ENCODE assay signal across 1 cellular context in the genomic region with DNA sequence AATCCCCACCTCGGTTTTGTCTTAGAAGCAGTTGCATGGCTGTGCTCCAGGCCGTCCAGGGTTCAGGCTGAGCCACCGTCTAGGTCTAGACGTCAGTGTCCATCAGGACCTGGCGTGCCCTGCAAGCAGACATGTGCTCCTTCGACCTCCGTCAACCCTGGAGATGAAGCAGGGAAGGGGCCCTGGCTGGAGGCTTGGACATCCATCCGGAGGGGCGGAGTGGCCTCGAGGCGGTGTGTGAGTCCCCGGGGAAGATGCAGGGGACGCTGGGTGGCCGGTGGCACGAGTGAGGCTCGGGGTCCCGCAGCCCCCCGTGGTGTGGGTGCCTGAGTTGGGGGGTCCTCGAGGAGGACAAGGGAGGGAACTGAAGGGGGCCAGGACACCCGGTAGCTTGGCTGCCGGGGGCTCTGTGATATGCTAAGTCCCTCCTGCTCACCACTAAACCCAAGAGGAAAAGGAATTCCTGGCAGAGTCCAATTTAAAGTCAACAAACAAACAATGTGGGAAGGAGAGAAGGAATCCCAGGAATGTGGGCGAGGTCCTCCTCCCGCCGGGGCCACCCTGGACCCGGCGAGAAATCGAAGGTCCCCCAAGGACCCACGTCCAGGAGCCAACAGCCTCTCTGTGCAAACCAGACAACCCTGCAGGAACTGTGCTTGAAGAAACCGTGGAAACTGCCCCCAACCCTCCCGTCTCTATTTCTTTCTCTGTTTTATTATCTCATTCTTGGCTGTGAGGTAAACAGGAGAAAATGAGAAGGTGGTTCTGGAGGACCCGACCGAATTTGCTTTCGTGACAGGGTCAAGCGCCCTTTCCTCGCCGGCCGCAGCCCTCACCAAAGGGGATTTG.
A peak's percentile ranks its signal among the peaks of the same experiment; 100 is the strongest.
TF ChIP-seq lines count a peak whose summit lies in the region.

No MANE protein-coding gene starts in this region.

TF ChIP-seq in HepG2, 621 proteins besides CTCF, POLR2A, EP300 and RAD21 (continued from another document and continues in another):
- TF ChIP-seq ZNF704 (CRISPR knock-in tag; IDR thresholded peaks at IDR 0.05; ENCODE audit: borderline replicate concordance) (no peak), CREM (IDR thresholded peaks at IDR 0.05) (no peak), CREM (CRISPR knock-in tag; IDR thresholded peaks at IDR 0.05) (no peak), ZNF512 (CRISPR knock-in tag; IDR thresholded peaks at IDR 0.05) (no peak), ZNF121 (CRISPR knock-in tag; IDR thresholded peaks at IDR 0.05) (0 out of 2 replicates have a peak, but pooled peaks have one; percentile 22), ZNF589 (CRISPR knock-in tag; conservative IDR thresholded peaks at IDR 0.05) (0 out of 2 replicates have a peak, but pooled peaks have one; percentile 48), ATRX (CRISPR knock-in tag; IDR thresholded peaks at IDR 0.05; ENCODE audit: borderline replicate concordance) (no peak), ZBTB10 (CRISPR knock-in tag; IDR thresholded peaks at IDR 0.05; ENCODE audit: borderline replicate concordance) (peak; percentile 45; the same call in 1 of the 2 replicates), SAP130 (CRISPR knock-in tag; IDR thresholded peaks at IDR 0.05; ENCODE audit: low read depth) (peak; percentile 66), ZNF569 (CRISPR knock-in tag; IDR thresholded peaks at IDR 0.05; ENCODE audit: borderline replicate concordance) (no peak), ARHGAP35 (CRISPR knock-in tag; IDR thresholded peaks at IDR 0.05; ENCODE audit: borderline replicate concordance) (0 out of 2 replicates have a peak, but pooled peaks have one; percentile 41), PTBP1 (IDR thresholded peaks at IDR 0.05; ENCODE audit: low read depth, low read length, poor library complexity, severe bottlenecking) (no peak), ATF7-NPFF (CRISPR knock-in tag; IDR thresholded peaks at IDR 0.05; ENCODE audit: low read depth) (no peak), FOSL2 (CRISPR knock-in tag; IDR thresholded peaks at IDR 0.05) (peak; percentile 24; the same call in 1 of the 2 replicates), ELF4 (CRISPR knock-in tag; IDR thresholded peaks at IDR 0.05; ENCODE audit: borderline replicate concordance) (0 out of 2 replicates have a peak, but pooled peaks have one; percentile 57), ZNF709 (CRISPR knock-in tag; IDR thresholded peaks at IDR 0.05) (peak; percentile 81; the same call in 1 of the 2 replicates), WIZ (CRISPR knock-in tag; IDR thresholded peaks at IDR 0.05) (no peak), ZBTB7A (CRISPR knock-in tag; IDR thresholded peaks at IDR 0.05) (peak; percentile 56; the same call in 1 of the 2 replicates), ZNF367 (CRISPR knock-in tag; IDR thresholded peaks at IDR 0.05; ENCODE audit: borderline replicate concordance) (no peak), PRDM15 (CRISPR knock-in tag; IDR thresholded peaks at IDR 0.05) (peak; percentile 60; the same call in 1 of the 2 replicates), NR3C1 (CRISPR knock-in tag; IDR thresholded peaks at IDR 0.05) (no peak), KLF16 (CRISPR knock-in tag; IDR thresholded peaks at IDR 0.05) (peak in 1 of 2 experiments; percentile 55; a peak in 2 of 4 replicates), RXRB (CRISPR knock-in tag; IDR thresholded peaks at IDR 0.05; ENCODE audit: borderline replicate concordance) (peak; percentile 52; the same call in 1 of the 2 replicates), ZNF430 (CRISPR knock-in tag; IDR thresholded peaks at IDR 0.05) (no peak; the same call in 1 of the 2 replicates), ISL2 (CRISPR knock-in tag; IDR thresholded peaks at IDR 0.05) (peak; percentile 68), SSRP1 (CRISPR knock-in tag; IDR thresholded peaks at IDR 0.05) (no peak), ZNF883 (CRISPR knock-in tag; IDR thresholded peaks at IDR 0.05; ENCODE audit: not compliant biosample characterization) (no peak), RBAK (CRISPR knock-in tag; IDR thresholded peaks at IDR 0.05) (no peak), ZNF263 (CRISPR knock-in tag; IDR thresholded peaks at IDR 0.05) (no peak), SYNCRIP (IDR thresholded peaks at IDR 0.05; ENCODE audit: insufficient read depth, low read depth, low read length) (no peak), CSRNP2 (CRISPR knock-in tag; conservative IDR thresholded peaks at IDR 0.05; ENCODE audit: low read depth) (no peak)
- TF ChIP-seq, protein P1, sequence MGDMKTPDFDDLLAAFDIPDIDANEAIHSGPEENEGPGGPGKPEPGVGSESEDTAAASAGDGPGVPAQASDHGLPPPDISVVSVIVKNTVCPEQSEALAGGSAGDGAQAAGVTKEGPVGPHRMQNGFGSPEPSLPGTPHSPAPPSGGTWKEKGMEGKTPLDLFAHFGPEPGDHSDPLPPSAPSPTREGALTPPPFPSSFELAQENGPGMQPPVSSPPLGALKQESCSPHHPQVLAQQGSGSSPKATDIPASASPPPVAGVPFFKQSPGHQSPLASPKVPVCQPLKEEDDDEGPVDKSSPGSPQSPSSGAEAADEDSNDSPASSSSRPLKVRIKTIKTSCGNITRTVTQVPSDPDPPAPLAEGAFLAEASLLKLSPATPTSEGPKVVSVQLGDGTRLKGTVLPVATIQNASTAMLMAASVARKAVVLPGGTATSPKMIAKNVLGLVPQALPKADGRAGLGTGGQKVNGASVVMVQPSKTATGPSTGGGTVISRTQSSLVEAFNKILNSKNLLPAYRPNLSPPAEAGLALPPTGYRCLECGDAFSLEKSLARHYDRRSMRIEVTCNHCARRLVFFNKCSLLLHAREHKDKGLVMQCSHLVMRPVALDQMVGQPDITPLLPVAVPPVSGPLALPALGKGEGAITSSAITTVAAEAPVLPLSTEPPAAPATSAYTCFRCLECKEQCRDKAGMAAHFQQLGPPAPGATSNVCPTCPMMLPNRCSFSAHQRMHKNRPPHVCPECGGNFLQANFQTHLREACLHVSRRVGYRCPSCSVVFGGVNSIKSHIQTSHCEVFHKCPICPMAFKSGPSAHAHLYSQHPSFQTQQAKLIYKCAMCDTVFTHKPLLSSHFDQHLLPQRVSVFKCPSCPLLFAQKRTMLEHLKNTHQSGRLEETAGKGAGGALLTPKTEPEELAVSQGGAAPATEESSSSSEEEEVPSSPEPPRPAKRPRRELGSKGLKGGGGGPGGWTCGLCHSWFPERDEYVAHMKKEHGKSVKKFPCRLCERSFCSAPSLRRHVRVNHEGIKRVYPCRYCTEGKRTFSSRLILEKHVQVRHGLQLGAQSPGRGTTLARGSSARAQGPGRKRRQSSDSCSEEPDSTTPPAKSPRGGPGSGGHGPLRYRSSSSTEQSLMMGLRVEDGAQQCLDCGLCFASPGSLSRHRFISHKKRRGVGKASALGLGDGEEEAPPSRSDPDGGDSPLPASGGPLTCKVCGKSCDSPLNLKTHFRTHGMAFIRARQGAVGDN (CRISPR knock-in tag; IDR thresholded peaks at IDR 0.05): peak; percentile 87
- TF ChIP-seq, protein P2, sequence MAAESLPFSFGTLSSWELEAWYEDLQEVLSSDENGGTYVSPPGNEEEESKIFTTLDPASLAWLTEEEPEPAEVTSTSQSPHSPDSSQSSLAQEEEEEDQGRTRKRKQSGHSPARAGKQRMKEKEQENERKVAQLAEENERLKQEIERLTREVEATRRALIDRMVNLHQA (CRISPR knock-in tag; IDR thresholded peaks at IDR 0.05): no peak
- TF ChIP-seq, protein P3, sequence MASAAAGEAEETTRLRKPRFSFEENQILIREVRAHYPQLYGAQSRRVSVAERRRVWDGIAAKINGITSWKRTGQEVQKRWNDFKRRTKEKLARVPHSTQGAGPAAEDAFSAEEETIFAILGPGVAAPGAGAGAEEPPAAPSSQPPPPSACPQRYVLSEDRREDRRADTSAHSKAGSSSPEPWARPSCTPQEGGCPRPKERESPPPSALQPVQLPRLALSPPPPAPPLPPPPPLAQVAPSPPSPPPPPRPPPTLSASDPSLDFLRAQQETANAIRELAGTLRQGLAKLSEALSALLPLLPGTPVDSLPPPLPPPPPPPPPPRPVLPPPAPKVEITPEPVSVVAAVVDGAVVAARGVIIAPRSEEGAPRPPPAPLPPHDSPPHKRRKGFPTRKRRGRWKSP (CRISPR knock-in tag; IDR thresholded peaks at IDR 0.05): no peak
- TF ChIP-seq, protein P4, sequence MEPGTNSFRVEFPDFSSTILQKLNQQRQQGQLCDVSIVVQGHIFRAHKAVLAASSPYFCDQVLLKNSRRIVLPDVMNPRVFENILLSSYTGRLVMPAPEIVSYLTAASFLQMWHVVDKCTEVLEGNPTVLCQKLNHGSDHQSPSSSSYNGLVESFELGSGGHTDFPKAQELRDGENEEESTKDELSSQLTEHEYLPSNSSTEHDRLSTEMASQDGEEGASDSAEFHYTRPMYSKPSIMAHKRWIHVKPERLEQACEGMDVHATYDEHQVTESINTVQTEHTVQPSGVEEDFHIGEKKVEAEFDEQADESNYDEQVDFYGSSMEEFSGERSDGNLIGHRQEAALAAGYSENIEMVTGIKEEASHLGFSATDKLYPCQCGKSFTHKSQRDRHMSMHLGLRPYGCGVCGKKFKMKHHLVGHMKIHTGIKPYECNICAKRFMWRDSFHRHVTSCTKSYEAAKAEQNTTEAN (CRISPR knock-in tag; conservative IDR thresholded peaks at IDR 0.05): no peak
